In the genomic region with DNA sequence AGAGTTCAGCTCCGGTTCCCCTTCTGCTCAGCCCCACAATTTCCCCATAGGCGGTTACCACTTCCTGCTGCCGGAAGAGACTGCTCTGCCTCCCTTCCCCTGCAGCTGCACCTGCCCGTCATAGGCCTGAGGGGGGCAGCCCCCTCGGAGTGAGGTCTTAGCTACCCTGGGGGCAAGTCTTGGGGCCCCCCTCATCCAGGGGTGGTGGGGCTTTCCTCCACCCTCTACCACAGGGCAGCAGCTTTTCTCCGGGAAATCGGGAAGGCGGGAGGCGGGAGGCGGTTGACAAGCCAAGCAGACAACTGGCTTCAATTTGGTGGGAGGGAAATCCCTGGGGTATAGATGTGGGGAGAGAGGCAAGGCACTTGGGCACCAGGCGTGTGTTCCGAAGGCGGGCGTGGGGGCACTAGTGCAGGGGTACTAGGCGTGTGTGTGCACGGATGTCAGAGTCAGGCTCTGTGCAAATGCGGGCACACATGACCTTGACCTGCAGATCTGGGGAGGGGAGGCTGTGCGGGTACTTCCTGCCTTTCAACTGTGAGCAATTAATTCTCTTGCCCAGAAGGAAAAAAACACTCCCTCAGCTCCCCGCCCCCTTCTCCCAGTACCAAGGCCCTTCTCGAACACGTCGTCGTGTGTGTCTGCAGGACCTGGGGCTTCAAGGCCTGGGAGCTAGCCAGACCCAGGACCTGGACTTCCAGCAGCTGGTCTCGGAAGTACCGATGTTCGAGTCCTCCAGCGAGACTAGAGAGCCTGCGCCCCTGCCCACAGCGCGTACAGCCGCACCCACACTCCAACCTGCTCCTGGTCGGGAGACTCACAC, we compare ENCODE assay signal across 9 cellular contexts. TPM values are rescaled to one million over a fixed set of nuclear protein-coding genes. Genes with fewer than 3 reads are reported as not detected.
DNase-seq lines count a peak whose midpoint lies in the region; ATAC-seq and TF ChIP-seq lines count a peak whose summit lies in the region.
"Had no signal": no experiment of that assay in that cellular context is flagged by ENCODE, and none has a peak within 500 bp of the region (broad histone marks: within the 10 kb centered on the region; RNA-seq: fewer than 3 reads in every experiment).

No MANE protein-coding gene starts in this region.

- H3K4me2 ChIP-seq in Loucy (ENCODE audit: low read depth, low read length, poor library complexity, severe bottlenecking): peak overlapping the region; percentile 84

- H3K27ac ChIP-seq in CD8-positive, alpha-beta memory T cell (ENCODE audit: low read depth, low read length): peak overlapping the region; percentile 91
- peak overlapping the region; percentile 33 for H3K27ac ChIP-seq in iPS-18a (ENCODE audit: low read length)

- H3K27me3 ChIP-seq in CD8-positive, alpha-beta memory T cell (ENCODE audit: insufficient read depth, low read length, poor library complexity, severe bottlenecking): no peaks in the 10 kb centered on the region
- H3K27me3 ChIP-seq in Loucy (ENCODE audit: insufficient read depth, low read length, poor library complexity, severe bottlenecking): no peaks in the 10 kb centered on the region
- peaks cover 6% of the 10 kb centered on the region for H3K27me3 ChIP-seq in adipocyte (replicated peaks; ENCODE audit: control insufficient read depth, insufficient read depth, low read length)
- no peaks in the 10 kb centered on the region for H3K27me3 ChIP-seq in iPS-18a (ENCODE audit: control insufficient read depth, insufficient read depth, low read length)

- peak overlapping the region; percentile 89 to 95 (median 91) for H3K4me3 Mint-ChIP-seq in CD8-positive, alpha-beta memory T cell

- ATAC-seq in GM21367 (IDR thresholded peaks at IDR 0.05; ENCODE audit: unreplicated experiment): peak; percentile 34

- no peaks in the 10 kb centered on the region for H3K36me3 ChIP-seq in CD8-positive, alpha-beta memory T cell (ENCODE audit: insufficient read depth, low read length)
- H3K36me3 ChIP-seq in Loucy (ENCODE audit: insufficient read depth, low read length) (no peaks in the 10 kb centered on the region), adipocyte (ENCODE audit: control insufficient read depth, insufficient read depth, low read length, severe bottlenecking) (peaks cover 28% of the 10 kb centered on the region), iPS-18a (ENCODE audit: control insufficient read depth, low read depth, low read length) (peaks cover 7% of the 10 kb centered on the region)

- no peaks in the 10 kb centered on the region for H3K9me2 ChIP-seq in Loucy (replicated peaks; ENCODE audit: low read depth, low read length)

- peaks cover 3 to 34% (median 4%) of the 10 kb centered on the region in 3 donors for H3K36me3 Mint-ChIP-seq in CD8-positive, alpha-beta memory T cell

- H3K4me1 Mint-ChIP-seq in CD8-positive, alpha-beta memory T cell: peaks cover 51 to 71% (median 55%) of the 10 kb centered on the region in 3 donors

- peaks cover 59% of the 10 kb centered on the region for H3K79me2 ChIP-seq in Loucy (ENCODE audit: insufficient read depth, low read length)

- H3K4me3 ChIP-seq in CD8-positive, alpha-beta memory T cell (ENCODE audit: low read length): peak overlapping the region; percentile 86
- H3K4me3 ChIP-seq in Loucy (ENCODE audit: low read length, poor library complexity, severe bottlenecking) (peak overlapping the region; percentile 98), adipocyte (ENCODE audit: low read length) (peak overlapping the region; percentile 83), iPS-18a (ENCODE audit: low read length) (peak overlapping the region; percentile 68)

- peak; percentile 69 to 90 (median 86) for DNase-seq in CD8-positive, alpha-beta memory T cell
- peak; percentile 83 for DNase-seq in SKM-1 (lab: John Stamatoyannopoulos, UW; ENCODE audit: unreplicated experiment)
- DNase-seq in adipocyte (ENCODE audit: low read depth): no peak
- DNase-seq in stimulated activated CD4-positive, alpha-beta T cell treated with anti-CD3 and anti-CD28 coated beads, Interleukin-15, amount 100 ng/mL, for 1 hour (ENCODE audit: low read depth in 1 of 2, low spot score in 1 of 2): peak; percentile 44
- DNase-seq in HT-29 (ENCODE audit: low spot score): no peak

- no peak for TF ChIP-seq CTCF in Loucy (conservative IDR thresholded peaks at IDR 0.05; ENCODE audit: low read length)

- peaks cover 0 to 3% (median 0%) of the 10 kb centered on the region in 5 donors for H3K9me3 Mint-ChIP-seq in CD8-positive, alpha-beta memory T cell

- H3K9ac ChIP-seq in Loucy (ENCODE audit: low read depth, low read length, poor library complexity, severe bottlenecking): peak overlapping the region; percentile 100
- H3K9ac ChIP-seq in adipocyte (ENCODE audit: low read length): peak overlapping the region; percentile 91
- H3K9ac ChIP-seq in iPS-18a (ENCODE audit: low read length): peak overlapping the region; percentile 83

- POLR2A ChIA-PET in CD8-positive, alpha-beta memory T cell (lab: Charles Lee): interaction anchor here (0.9 to 3.4 kb wide), 12 partner anchors 9 to 563 kb away, joined by 3 to 27 read pairs (median 4); a partner anchor contains a TSS

- H3K4me1 ChIP-seq in CD8-positive, alpha-beta memory T cell (ENCODE audit: insufficient read depth, low read length): peaks cover 14% of the 10 kb centered on the region
- peaks cover 11% of the 10 kb centered on the region for H3K4me1 ChIP-seq in Loucy (ENCODE audit: insufficient read depth, low read length, poor library complexity, severe bottlenecking)
- H3K4me1 ChIP-seq in adipocyte (ENCODE audit: control insufficient read depth, insufficient read depth, low read length): peaks cover 35% of the 10 kb centered on the region
- H3K4me1 ChIP-seq in iPS-18a (ENCODE audit: control insufficient read depth, low read depth, low read length): peaks cover 8% of the 10 kb centered on the region

- peaks cover 7% of the 10 kb centered on the region; the same call in 1 of the 2 replicates for H3F3A ChIP-seq in Loucy (ENCODE audit: low read depth)

- CTCF ChIA-PET in CD8-positive, alpha-beta memory T cell (lab: Charles Lee): interaction anchor here (0.8 to 10.5 kb wide), 11 partner anchors 16 to 442 kb away, joined by 3 to 230 read pairs (median 3); a partner anchor contains a TSS

- H3K9me3 ChIP-seq in CD8-positive, alpha-beta memory T cell (ENCODE audit: low read length): no peaks in the 10 kb centered on the region
- H3K9me3 ChIP-seq in Loucy (ENCODE audit: insufficient read depth, low read depth, low read length) (no peaks in the 10 kb centered on the region), adipocyte (ENCODE audit: control insufficient read depth, low read length) (no peaks in the 10 kb centered on the region), iPS-18a (ENCODE audit: control insufficient read depth, low read depth, low read length) (no peaks in the 10 kb centered on the region)

- peak overlapping the region; percentile 91 to 100 (median 99) for H3K27ac Mint-ChIP-seq in CD8-positive, alpha-beta memory T cell

- no peaks in the 10 kb centered on the region for H3K27me3 Mint-ChIP-seq in CD8-positive, alpha-beta memory T cell

- H2AFZ ChIP-seq in Loucy (ENCODE audit: low read length): no peak overlapping the region

- H4K20me1 ChIP-seq in Loucy (ENCODE audit: insufficient read depth, low read length, poor library complexity, severe bottlenecking): peaks cover 9% of the 10 kb centered on the region

RNA-seq across cellular contexts. Expression of a gene that starts 1.0 kb away (rescaled TPM):
- 100 to 1,000 TPM; 124 to 133 TPM for total RNA-seq in CD8-positive, alpha-beta memory T cell
- polyA plus RNA-seq in CD8-positive, alpha-beta memory T cell: 116 TPM
- total RNA-seq in HT-29 (2014; rRNA removed; shearing (Covaris generic)): 3.4 and 6.5 TPM in 2 replicates

RNA-seq across cellular contexts. Expression of a gene that starts 7.8 kb away (rescaled TPM):
- total RNA-seq in CD8-positive, alpha-beta memory T cell: 100 to 1,000 TPM; 160 to 162 TPM
- polyA plus RNA-seq in CD8-positive, alpha-beta memory T cell: 105 TPM
- 304 and 321 TPM in 2 replicates for total RNA-seq in HT-29 (2014; rRNA removed; shearing (Covaris generic))

RNA-seq across cellular contexts. Expression of a gene that starts 17.4 kb away (rescaled TPM):
- 1 to 10 TPM; 3.5 to 4.6 TPM for total RNA-seq in CD8-positive, alpha-beta memory T cell
- polyA plus RNA-seq in CD8-positive, alpha-beta memory T cell: not detected
- total RNA-seq in HT-29 (2014; rRNA removed; shearing (Covaris generic)): 0.08 and 0.91 TPM in 2 replicates

RNA-seq across cellular contexts. Expression of a gene that starts 22.6 kb away (rescaled TPM):
- not detected for total RNA-seq in CD8-positive, alpha-beta memory T cell
- polyA plus RNA-seq in CD8-positive, alpha-beta memory T cell: not detected
- not detected in 2 replicates for total RNA-seq in HT-29 (2014; rRNA removed; shearing (Covaris generic))
- total RNA-seq: T-helper 2 cell treated with Interferon-gamma antibody and Interleukin-4, amounts not matched to agents 100 ng/mL and 5 ng/mL, for 36 hours had no signal

RNA-seq across cellular contexts. Expression of a gene that starts 41.1 kb away (rescaled TPM):
- under 1 TPM; 0.62 to 0.79 TPM for total RNA-seq in CD8-positive, alpha-beta memory T cell
- 0.38 TPM for polyA plus RNA-seq in CD8-positive, alpha-beta memory T cell
- not detected in 2 replicates for total RNA-seq in HT-29 (2014; rRNA removed; shearing (Covaris generic))

Comparison
In these comparisons a context has a peak if more than half of its experiments do, and no peak if none do; other contexts are left out.
1. DNase-seq: peak in CD8-positive, alpha-beta memory T cell (5 of 5), SKM-1 (single experiment) and stimulated activated CD4-positive, alpha-beta T cell treated with anti-CD3 and anti-CD28 coated beads, Interleukin-15, amount 100 ng/mL, for 1 hour (2 of 2); none in adipocyte (single experiment) and HT-29 (single experiment).
2. RNA of a gene that starts 1.0 kb away (total RNA-seq): 124 to 133 TPM in CD8-positive, alpha-beta memory T cell; 3.4 to 6.5 TPM in HT-29; every median in the first group is over 10 times any median in the second.
3. Peak in every context shown above with its lines, with median percentiles within 50 percentile points of each other: H3K4me3 ChIP-seq and H3K9ac ChIP-seq.